Comparison of ENCODE assay signal across 1 cellular context in the genomic region with DNA sequence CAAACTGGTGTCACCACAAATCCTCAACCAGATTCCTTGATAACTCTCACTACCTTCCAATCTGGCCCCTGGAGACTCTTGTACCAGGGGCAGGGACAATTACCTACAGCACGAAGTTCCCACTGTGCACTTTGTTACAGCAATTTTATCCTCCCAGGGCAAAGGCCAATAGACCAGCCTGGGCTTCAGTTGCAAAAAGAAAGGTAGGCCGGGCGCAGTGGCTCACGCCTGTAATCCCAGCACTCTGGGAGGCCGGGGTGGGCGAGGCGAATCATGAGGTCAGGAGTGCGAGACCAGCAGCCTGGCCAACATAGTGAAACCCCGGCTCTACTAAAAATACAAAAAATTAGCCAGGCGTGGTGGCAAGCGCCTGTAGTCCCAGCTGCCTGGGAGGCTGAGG.
TF ChIP-seq lines count a peak whose summit lies in the region.

No MANE protein-coding gene starts in this region.

TF ChIP-seq in WTC11, 78 proteins besides CTCF, POLR2A, EP300 and RAD21:
- TF ChIP-seq, protein P1, sequence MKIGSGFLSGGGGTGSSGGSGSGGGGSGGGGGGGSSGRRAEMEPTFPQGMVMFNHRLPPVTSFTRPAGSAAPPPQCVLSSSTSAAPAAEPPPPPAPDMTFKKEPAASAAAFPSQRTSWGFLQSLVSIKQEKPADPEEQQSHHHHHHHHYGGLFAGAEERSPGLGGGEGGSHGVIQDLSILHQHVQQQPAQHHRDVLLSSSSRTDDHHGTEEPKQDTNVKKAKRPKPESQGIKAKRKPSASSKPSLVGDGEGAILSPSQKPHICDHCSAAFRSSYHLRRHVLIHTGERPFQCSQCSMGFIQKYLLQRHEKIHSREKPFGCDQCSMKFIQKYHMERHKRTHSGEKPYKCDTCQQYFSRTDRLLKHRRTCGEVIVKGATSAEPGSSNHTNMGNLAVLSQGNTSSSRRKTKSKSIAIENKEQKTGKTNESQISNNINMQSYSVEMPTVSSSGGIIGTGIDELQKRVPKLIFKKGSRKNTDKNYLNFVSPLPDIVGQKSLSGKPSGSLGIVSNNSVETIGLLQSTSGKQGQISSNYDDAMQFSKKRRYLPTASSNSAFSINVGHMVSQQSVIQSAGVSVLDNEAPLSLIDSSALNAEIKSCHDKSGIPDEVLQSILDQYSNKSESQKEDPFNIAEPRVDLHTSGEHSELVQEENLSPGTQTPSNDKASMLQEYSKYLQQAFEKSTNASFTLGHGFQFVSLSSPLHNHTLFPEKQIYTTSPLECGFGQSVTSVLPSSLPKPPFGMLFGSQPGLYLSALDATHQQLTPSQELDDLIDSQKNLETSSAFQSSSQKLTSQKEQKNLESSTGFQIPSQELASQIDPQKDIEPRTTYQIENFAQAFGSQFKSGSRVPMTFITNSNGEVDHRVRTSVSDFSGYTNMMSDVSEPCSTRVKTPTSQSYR (CRISPR knock-in tag; IDR thresholded peaks at IDR 0.05), result no peak
- TF ChIP-seq ETV6 (CRISPR knock-in tag; IDR thresholded peaks at IDR 0.05), result no peak
- no peak for TF ChIP-seq IRF2 (CRISPR knock-in tag; IDR thresholded peaks at IDR 0.05; ENCODE audit: borderline replicate concordance, low read depth)
- no peak for TF ChIP-seq MYBL2 (CRISPR knock-in tag; IDR thresholded peaks at IDR 0.05)
- TF ChIP-seq KAT7 (CRISPR knock-in tag; IDR thresholded peaks at IDR 0.05; ENCODE audit: borderline replicate concordance), result no peak
- TF ChIP-seq TEAD1 (CRISPR knock-in tag; IDR thresholded peaks at IDR 0.05), result no peak
- TF ChIP-seq CREB1 (CRISPR knock-in tag; IDR thresholded peaks at IDR 0.05), result no peak
- TF ChIP-seq ZNF232 (CRISPR knock-in tag; IDR thresholded peaks at IDR 0.05), result no peak
- no peak for TF ChIP-seq ZNF219 (CRISPR knock-in tag; IDR thresholded peaks at IDR 0.05; ENCODE audit: borderline replicate concordance)
- TF ChIP-seq, protein P2, sequence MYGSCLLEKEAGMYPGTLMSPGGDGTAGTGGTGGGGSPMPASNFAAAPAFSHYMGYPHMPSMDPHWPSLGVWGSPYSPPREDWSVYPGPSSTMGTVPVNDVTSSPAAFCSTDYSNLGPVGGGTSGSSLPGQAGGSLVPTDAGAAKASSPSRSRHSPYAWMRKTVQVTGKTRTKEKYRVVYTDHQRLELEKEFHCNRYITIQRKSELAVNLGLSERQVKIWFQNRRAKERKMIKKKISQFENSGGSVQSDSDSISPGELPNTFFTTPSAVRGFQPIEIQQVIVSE (CRISPR knock-in tag; IDR thresholded peaks at IDR 0.05; ENCODE audit: borderline replicate concordance), result no peak
- TF ChIP-seq ZNF423 (CRISPR knock-in tag; IDR thresholded peaks at IDR 0.05), result no peak
- TF ChIP-seq, protein P3, sequence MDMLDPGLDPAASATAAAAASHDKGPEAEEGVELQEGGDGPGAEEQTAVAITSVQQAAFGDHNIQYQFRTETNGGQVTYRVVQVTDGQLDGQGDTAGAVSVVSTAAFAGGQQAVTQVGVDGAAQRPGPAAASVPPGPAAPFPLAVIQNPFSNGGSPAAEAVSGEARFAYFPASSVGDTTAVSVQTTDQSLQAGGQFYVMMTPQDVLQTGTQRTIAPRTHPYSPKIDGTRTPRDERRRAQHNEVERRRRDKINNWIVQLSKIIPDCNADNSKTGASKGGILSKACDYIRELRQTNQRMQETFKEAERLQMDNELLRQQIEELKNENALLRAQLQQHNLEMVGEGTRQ (CRISPR knock-in tag; IDR thresholded peaks at IDR 0.05), result no peak
- no peak for TF ChIP-seq ZNF263 (CRISPR knock-in tag; IDR thresholded peaks at IDR 0.05; ENCODE audit: low read depth)
- no peak for TF ChIP-seq GABPB1 (CRISPR knock-in tag; IDR thresholded peaks at IDR 0.05)
- TF ChIP-seq ZNF671 (CRISPR knock-in tag; IDR thresholded peaks at IDR 0.05), result no peak
- TF ChIP-seq, protein P4, sequence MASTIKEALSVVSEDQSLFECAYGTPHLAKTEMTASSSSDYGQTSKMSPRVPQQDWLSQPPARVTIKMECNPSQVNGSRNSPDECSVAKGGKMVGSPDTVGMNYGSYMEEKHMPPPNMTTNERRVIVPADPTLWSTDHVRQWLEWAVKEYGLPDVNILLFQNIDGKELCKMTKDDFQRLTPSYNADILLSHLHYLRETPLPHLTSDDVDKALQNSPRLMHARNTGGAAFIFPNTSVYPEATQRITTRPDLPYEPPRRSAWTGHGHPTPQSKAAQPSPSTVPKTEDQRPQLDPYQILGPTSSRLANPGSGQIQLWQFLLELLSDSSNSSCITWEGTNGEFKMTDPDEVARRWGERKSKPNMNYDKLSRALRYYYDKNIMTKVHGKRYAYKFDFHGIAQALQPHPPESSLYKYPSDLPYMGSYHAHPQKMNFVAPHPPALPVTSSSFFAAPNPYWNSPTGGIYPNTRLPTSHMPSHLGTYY (CRISPR knock-in tag; IDR thresholded peaks at IDR 0.05), result no peak
